In genomic region chr22:30877662-30878515, GRCh38 we compare ENCODE assay signal across 2 cellular contexts.
TF ChIP-seq lines count a peak whose summit lies in the region.

No MANE protein-coding gene starts in this region.

TF ChIP-seq in SK-N-SH, 30 proteins besides CTCF, POLR2A, EP300 and RAD21 (continued from another document):
- TF ChIP-seq, protein P1, sequence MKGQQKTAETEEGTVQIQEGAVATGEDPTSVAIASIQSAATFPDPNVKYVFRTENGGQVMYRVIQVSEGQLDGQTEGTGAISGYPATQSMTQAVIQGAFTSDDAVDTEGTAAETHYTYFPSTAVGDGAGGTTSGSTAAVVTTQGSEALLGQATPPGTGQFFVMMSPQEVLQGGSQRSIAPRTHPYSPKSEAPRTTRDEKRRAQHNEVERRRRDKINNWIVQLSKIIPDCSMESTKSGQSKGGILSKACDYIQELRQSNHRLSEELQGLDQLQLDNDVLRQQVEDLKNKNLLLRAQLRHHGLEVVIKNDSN (IDR thresholded peaks at IDR 0.05; ENCODE audit: borderline replicate concordance, low read depth): no peak
- TF ChIP-seq MEF2A (IDR thresholded peaks at IDR 0.05; ENCODE audit: borderline replicate concordance, low read depth) (no peak), TCF12 (IDR thresholded peaks at IDR 0.05) (no peak), ELF1 (IDR thresholded peaks at IDR 0.05) (no peak), NFIC (IDR thresholded peaks at IDR 0.05; ENCODE audit: borderline replicate concordance) (no peak), RXRA (IDR thresholded peaks at IDR 0.05; ENCODE audit: borderline replicate concordance, low read depth) (no peak), PBX3 (IDR thresholded peaks at IDR 0.05) (no peak), RFX5 (IDR thresholded peaks at IDR 0.05; ENCODE audit: low read length) (no peak), ZBTB33 (IDR thresholded peaks at IDR 0.05; ENCODE audit: borderline replicate concordance, low read depth) (no peak), SIN3A (IDR thresholded peaks at IDR 0.05; ENCODE audit: borderline replicate concordance, low read depth, low read length) (no peak), MXI1 (IDR thresholded peaks at IDR 0.05; ENCODE audit: low read depth, low read length) (no peak), GATA2 (CRISPR knock-in tag; IDR thresholded peaks at IDR 0.05) (no peak), FOXM1 (IDR thresholded peaks at IDR 0.05; ENCODE audit: low read depth) (no peak), RCOR1 (IDR thresholded peaks at IDR 0.05; ENCODE audit: low read length) (no peak)
- TF ChIP-seq, protein P2, sequence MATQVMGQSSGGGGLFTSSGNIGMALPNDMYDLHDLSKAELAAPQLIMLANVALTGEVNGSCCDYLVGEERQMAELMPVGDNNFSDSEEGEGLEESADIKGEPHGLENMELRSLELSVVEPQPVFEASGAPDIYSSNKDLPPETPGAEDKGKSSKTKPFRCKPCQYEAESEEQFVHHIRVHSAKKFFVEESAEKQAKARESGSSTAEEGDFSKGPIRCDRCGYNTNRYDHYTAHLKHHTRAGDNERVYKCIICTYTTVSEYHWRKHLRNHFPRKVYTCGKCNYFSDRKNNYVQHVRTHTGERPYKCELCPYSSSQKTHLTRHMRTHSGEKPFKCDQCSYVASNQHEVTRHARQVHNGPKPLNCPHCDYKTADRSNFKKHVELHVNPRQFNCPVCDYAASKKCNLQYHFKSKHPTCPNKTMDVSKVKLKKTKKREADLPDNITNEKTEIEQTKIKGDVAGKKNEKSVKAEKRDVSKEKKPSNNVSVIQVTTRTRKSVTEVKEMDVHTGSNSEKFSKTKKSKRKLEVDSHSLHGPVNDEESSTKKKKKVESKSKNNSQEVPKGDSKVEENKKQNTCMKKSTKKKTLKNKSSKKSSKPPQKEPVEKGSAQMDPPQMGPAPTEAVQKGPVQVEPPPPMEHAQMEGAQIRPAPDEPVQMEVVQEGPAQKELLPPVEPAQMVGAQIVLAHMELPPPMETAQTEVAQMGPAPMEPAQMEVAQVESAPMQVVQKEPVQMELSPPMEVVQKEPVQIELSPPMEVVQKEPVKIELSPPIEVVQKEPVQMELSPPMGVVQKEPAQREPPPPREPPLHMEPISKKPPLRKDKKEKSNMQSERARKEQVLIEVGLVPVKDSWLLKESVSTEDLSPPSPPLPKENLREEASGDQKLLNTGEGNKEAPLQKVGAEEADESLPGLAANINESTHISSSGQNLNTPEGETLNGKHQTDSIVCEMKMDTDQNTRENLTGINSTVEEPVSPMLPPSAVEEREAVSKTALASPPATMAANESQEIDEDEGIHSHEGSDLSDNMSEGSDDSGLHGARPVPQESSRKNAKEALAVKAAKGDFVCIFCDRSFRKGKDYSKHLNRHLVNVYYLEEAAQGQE (IDR thresholded peaks at IDR 0.05; ENCODE audit: low read depth, low read length): no peak

TF ChIP-seq in SK-N-SH treated with all-trans-retinoic acid at 6 μM for 48 hours, 23 proteins besides CTCF, POLR2A, EP300 and RAD21 (continued from another document):
- no peak for TF ChIP-seq TOX (CRISPR knock-in tag; IDR thresholded peaks at IDR 0.05; ENCODE audit: borderline replicate concordance)
- no peak for TF ChIP-seq ZNF8 (CRISPR knock-in tag; IDR thresholded peaks at IDR 0.05)
- no peak for TF ChIP-seq POU6F1 (CRISPR knock-in tag; IDR thresholded peaks at IDR 0.05; ENCODE audit: borderline replicate concordance, low read depth)
- TF ChIP-seq ZFP3 (CRISPR knock-in tag; IDR thresholded peaks at IDR 0.05): no peak
- TF ChIP-seq GLIS3 (CRISPR knock-in tag; IDR thresholded peaks at IDR 0.05): no peak
- no peak for TF ChIP-seq BACH2 (CRISPR knock-in tag; IDR thresholded peaks at IDR 0.05; ENCODE audit: borderline replicate concordance)
- TF ChIP-seq ESRRG (CRISPR knock-in tag; IDR thresholded peaks at IDR 0.05): no peak
- TF ChIP-seq, protein P3, sequence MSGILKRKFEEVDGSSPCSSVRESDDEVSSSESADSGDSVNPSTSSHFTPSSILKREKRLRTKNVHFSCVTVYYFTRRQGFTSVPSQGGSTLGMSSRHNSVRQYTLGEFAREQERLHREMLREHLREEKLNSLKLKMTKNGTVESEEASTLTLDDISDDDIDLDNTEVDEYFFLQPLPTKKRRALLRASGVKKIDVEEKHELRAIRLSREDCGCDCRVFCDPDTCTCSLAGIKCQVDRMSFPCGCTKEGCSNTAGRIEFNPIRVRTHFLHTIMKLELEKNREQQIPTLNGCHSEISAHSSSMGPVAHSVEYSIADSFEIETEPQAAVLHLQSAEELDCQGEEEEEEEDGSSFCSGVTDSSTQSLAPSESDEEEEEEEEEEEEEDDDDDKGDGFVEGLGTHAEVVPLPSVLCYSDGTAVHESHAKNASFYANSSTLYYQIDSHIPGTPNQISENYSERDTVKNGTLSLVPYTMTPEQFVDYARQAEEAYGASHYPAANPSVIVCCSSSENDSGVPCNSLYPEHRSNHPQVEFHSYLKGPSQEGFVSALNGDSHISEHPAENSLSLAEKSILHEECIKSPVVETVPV (CRISPR knock-in tag; IDR thresholded peaks at IDR 0.05): no peak
- TF ChIP-seq ZNF565 (CRISPR knock-in tag; conservative IDR thresholded peaks at IDR 0.05; ENCODE audit: low read depth): no peak
